ENCODE assay signal across 24 cellular contexts in genomic region chr10:1354776-1355435, GRCh38.
"Had no signal": no experiment of that assay in that cellular context is flagged by ENCODE, and none has a peak within 500 bp of the region (broad histone marks: within the 10 kb centered on the region; RNA-seq: fewer than 3 reads in every experiment).

No MANE protein-coding gene starts in this region.

- H3K36me3 Mint-ChIP-seq: activated naive CD4-positive, alpha-beta T cell treated with anti-CD3 and anti-CD28 coated beads, Interleukin-2, amount 50 U/mL, for 24 hours had no signal

- ATAC-seq: activated CD4-positive, CD25-positive, alpha-beta regulatory T cell treated with anti-CD3 and anti-CD28 coated beads, Interleukin-2, amount 50 U/mL, for 24 hours; activated CD8-positive, alpha-beta T cell treated with anti-CD3 and anti-CD28 coated beads for 36 hours; activated T-cell treated with anti-CD3 and anti-CD28 coated beads, Interleukin-2, amount 50 U/mL, for 72 hours had no signal

- H3K27ac Mint-ChIP-seq: activated CD8-positive, alpha-beta T cell treated with anti-CD3 and anti-CD28 coated beads for 36 hours; activated naive CD4-positive, alpha-beta T cell treated with anti-CD3 and anti-CD28 coated beads, Interleukin-2, amount 50 U/mL, for 24 hours; activated T-cell treated with anti-CD3 and anti-CD28 coated beads, Interleukin-2, amount 50 U/mL, for 72 hours; activated T-helper 2 cell treated with anti-CD3 and anti-CD28 coated beads, Interferon-gamma antibody, Interleukin-2, Interleukin-4, amounts not matched to agents 10 μg/mL and 5 μg/mL and 100 μg/mL, durations not matched to agents 14 hours and 24 hours and 36 hours had no signal

- H3K27ac ChIP-seq: breast epithelium, SK-N-MC, WERI-Rb-1 had no signal

- H3K4me1 ChIP-seq: breast epithelium had no signal

- H3K9me3 Mint-ChIP-seq: activated CD8-positive, alpha-beta T cell treated with anti-CD3 and anti-CD28 coated beads for 36 hours; activated naive CD4-positive, alpha-beta T cell treated with anti-CD3 and anti-CD28 coated beads, Interleukin-2, amount 50 U/mL, for 24 hours; activated T-cell treated with anti-CD3 and anti-CD28 coated beads, Interleukin-2, amount 50 U/mL, for 72 hours; activated T-helper 2 cell treated with anti-CD3 and anti-CD28 coated beads, Interferon-gamma antibody, Interleukin-2, Interleukin-4, amounts not matched to agents 10 μg/mL and 5 μg/mL and 100 μg/mL, durations not matched to agents 14 hours and 24 hours and 36 hours had no signal

- H3K9me3 ChIP-seq: breast epithelium had no signal

- H3K4me3 ChIP-seq: breast epithelium, SK-N-MC had no signal

- H3K36me3 ChIP-seq: breast epithelium, WERI-Rb-1 had no signal

- H3K4me3 Mint-ChIP-seq: activated CD8-positive, alpha-beta T cell treated with anti-CD3 and anti-CD28 coated beads for 36 hours; activated naive CD4-positive, alpha-beta T cell treated with anti-CD3 and anti-CD28 coated beads, Interleukin-2, amount 50 U/mL, for 24 hours; activated T-cell treated with anti-CD3 and anti-CD28 coated beads, Interleukin-2, amount 50 U/mL, for 72 hours had no signal

- DNase-seq: activated CD4-positive, alpha-beta T cell treated with anti-CD3 and anti-CD28 coated beads for 4 hours; activated CD8-positive, alpha-beta memory T cell treated with anti-CD3 and anti-CD28 coated beads, Interleukin-2, amount 50 U/mL, for 4 hours; activated CD8-positive, alpha-beta T cell treated with anti-CD3 and anti-CD28 coated beads for 36 hours; activated gamma-delta T cell treated with Interleukin-2 at 50 U/mL for 16 hours; activated T-cell treated with anti-CD3 and anti-CD28 coated beads, Interleukin-2, amount 50 U/mL, for 72 hours; central memory CD4-positive, alpha-beta T cell; KG1; NCI-H1048; NCI-H146; NCI-H187 treated with DMSO at 0.1 percent for 48 hours; NCI-H2081 treated with DMSO at 0.1 percent for 48 hours; NCI-H2171; NCI-H2227 treated with DMSO at 0.1 percent for 48 hours; NCI-H446 treated with DMSO at 0.1 percent for 48 hours; NCI-H524 treated with DMSO at 0.1 percent for 48 hours; NCI-H82; SIG-M5; T-helper 1 cell; WERI-Rb-1 had no signal
